Comparison of ENCODE assay signal across 10 cellular contexts in genomic region chrX:1493877-1494510, GRCh38. TPM values are rescaled to one million over a fixed set of nuclear protein-coding genes. Genes with fewer than 3 reads are reported as not detected.
DNase-seq lines count a peak whose midpoint lies in the region; ATAC-seq, FAIRE-seq and TF ChIP-seq lines count a peak whose summit lies in the region.
"Had no signal": no experiment of that assay in that cellular context is flagged by ENCODE, and none has a peak within 500 bp of the region (broad histone marks: within the 10 kb centered on the region; RNA-seq: fewer than 3 reads in every experiment).

No MANE protein-coding gene starts in this region.

- no peaks in the 10 kb centered on the region for H3K79me1 ChIP-seq in mesenchymal stem cell (replicated peaks; ENCODE audit: low read length, poor library complexity, severe bottlenecking)

- peaks cover 9 to 12% of the 10 kb centered on the region in 2 donors for H3K36me3 Mint-ChIP-seq in activated T-cell treated with anti-CD3 and anti-CD28 coated beads, Interleukin-2, amount 50 U/mL, for 72 hours (ENCODE audit: insufficient read depth in 2 of 2)

- H3K4ac ChIP-seq in mesenchymal stem cell (ENCODE audit: low read depth in 1 of 2, low read length in 2 of 2): no peak overlapping the region

- H3K27ac ChIP-seq in mesenchymal stem cell (ENCODE audit: low read length, poor library complexity, severe bottlenecking) (no peak overlapping the region), esophagus muscularis mucosa (replicated peaks in 1 of 4) (peak overlapping the region in 1 of 4 donors; percentile 16)
- H3K27ac ChIP-seq: dorsolateral prefrontal cortex had no signal

- no peak overlapping the region for H4K91ac ChIP-seq in mesenchymal stem cell (ENCODE audit: low read length)

- H3K27me3 Mint-ChIP-seq in activated T-cell treated with anti-CD3 and anti-CD28 coated beads, Interleukin-2, amount 50 U/mL, for 72 hours (ENCODE audit: low read depth): no peaks in the 10 kb centered on the region

- H3K23ac ChIP-seq in mesenchymal stem cell (ENCODE audit: low read length in 2 of 2): no peak overlapping the region

- H3K4me1 ChIP-seq in mesenchymal stem cell (ENCODE audit: control insufficient read depth, insufficient read depth, low read depth, low read length) (no peaks in the 10 kb centered on the region), esophagus muscularis mucosa (peaks cover 0 to 8% (median 3%) of the 10 kb centered on the region in 4 donors)

- peak; percentile 76 for TF ChIP-seq POLR2A in GM12892 (IDR thresholded peaks at IDR 0.05; ENCODE audit: low read depth, low read length)
- TF ChIP-seq POLR2A in esophagus muscularis mucosa (IDR thresholded peaks at IDR 0.05; ENCODE audit: low read depth): no peak

- intact Hi-C loops in esophagus muscularis mucosa (cut with DNase I): no loop called here

- TF ChIP-seq EP300 in esophagus muscularis mucosa (IDR thresholded peaks at IDR 0.05): no peak

- WGBS in mesenchymal stem cell: 41% methylated on average over 15 of the region's 15 CpGs
- 21% methylated on average over 6 of the region's 15 CpGs for WGBS in esophagus muscularis mucosa

- TF ChIP-seq CTCF in esophagus muscularis mucosa (IDR thresholded peaks at IDR 0.05): no peak

- no peak overlapping the region for H3K14ac ChIP-seq in mesenchymal stem cell (ENCODE audit: low read length in 2 of 2)

- no peak overlapping the region for H2AFZ ChIP-seq in mesenchymal stem cell (ENCODE audit: low read depth, low read length)

- DNase-seq in GM12892 (ENCODE audit: insufficient read length) (no peak), pons (ENCODE audit: low spot score) (peak; percentile 41), HTR-8/SVneo (ENCODE audit: insufficient read length, low spot score) (no peak), mesenchymal stem cell (no peak), esophagus muscularis mucosa (ENCODE audit: extremely low spot score) (no peak)
- no peak for DNase-seq in activated T-cell treated with anti-CD3 and anti-CD28 coated beads, Interleukin-2, amount 50 U/mL, for 72 hours

- no peak overlapping the region for H3K27ac Mint-ChIP-seq in activated T-cell treated with anti-CD3 and anti-CD28 coated beads, Interleukin-2, amount 50 U/mL, for 72 hours

- peaks cover 3 to 20% of the 10 kb centered on the region in 2 experiments for H3K27me3 ChIP-seq in mesenchymal stem cell (ENCODE audit: control insufficient read depth in 1 of 2, insufficient read depth in 1 of 2, low read length in 2 of 2)
- H3K27me3 ChIP-seq in esophagus muscularis mucosa: peaks cover 0 to 5% (median 0%) of the 10 kb centered on the region in 4 donors

- H3K9me3 Mint-ChIP-seq in activated T-cell treated with anti-CD3 and anti-CD28 coated beads, Interleukin-2, amount 50 U/mL, for 72 hours: peaks cover 4 to 7% of the 10 kb centered on the region in 2 donors

- FAIRE-seq in GM12892 (lab: Jason Lieb, UNC) (peak; percentile 98), HTR-8/SVneo (lab: Jason Lieb, UNC) (no peak)

- H2AK5ac ChIP-seq in mesenchymal stem cell (ENCODE audit: low read length, severe bottlenecking): no peak overlapping the region

- no peak overlapping the region for H3K18ac ChIP-seq in mesenchymal stem cell (ENCODE audit: low read depth in 1 of 2, low read length in 2 of 2)

- H3K36me3 ChIP-seq in mesenchymal stem cell (ENCODE audit: control insufficient read depth in 1 of 2, insufficient read depth in 2 of 2, low read depth in 1 of 2, low read length in 2 of 2) (no peaks in the 10 kb centered on the region), esophagus muscularis mucosa (no peaks in the 10 kb centered on the region)

- H3K4me3 Mint-ChIP-seq in activated T-cell treated with anti-CD3 and anti-CD28 coated beads, Interleukin-2, amount 50 U/mL, for 72 hours: no peak overlapping the region

- no peak overlapping the region for H2BK12ac ChIP-seq in mesenchymal stem cell (ENCODE audit: low read length in 2 of 2)

- H3K9me3 ChIP-seq in mesenchymal stem cell (ENCODE audit: control insufficient read depth, low read length) (no peaks in the 10 kb centered on the region), esophagus muscularis mucosa (peaks cover 0 to 7% (median 0%) of the 10 kb centered on the region in 4 donors)

- no peak overlapping the region for H3K4me2 ChIP-seq in mesenchymal stem cell (ENCODE audit: low read length, poor library complexity, severe bottlenecking)

- ATAC-seq in GM21381 (IDR thresholded peaks at IDR 0.05; ENCODE audit: unreplicated experiment) (peak; percentile 58), HG03521 (IDR thresholded peaks at IDR 0.05; ENCODE audit: unreplicated experiment) (peak; percentile 25)
- ATAC-seq in activated T-cell treated with anti-CD3 and anti-CD28 coated beads, Interleukin-2, amount 50 U/mL, for 72 hours (replicated peaks in 1 of 2): peak; percentile 41 to 45

- H2BK5ac ChIP-seq in mesenchymal stem cell (ENCODE audit: low read depth, low read length, poor library complexity, severe bottlenecking): no peak overlapping the region

- H2BK15ac ChIP-seq in mesenchymal stem cell (ENCODE audit: low read depth, poor library complexity, severe bottlenecking): no peak overlapping the region

- peaks cover 37% of the 10 kb centered on the region for H3K4me1 Mint-ChIP-seq in activated T-cell treated with anti-CD3 and anti-CD28 coated beads, Interleukin-2, amount 50 U/mL, for 72 hours (ENCODE audit: low read depth)

- H4K8ac ChIP-seq in mesenchymal stem cell (ENCODE audit: low read length): no peak overlapping the region

- no peak overlapping the region for H2BK120ac ChIP-seq in mesenchymal stem cell (ENCODE audit: low read depth, low read length)

- no peak overlapping the region for H3K4me3 ChIP-seq in mesenchymal stem cell (ENCODE audit: insufficient read depth in 1 of 2, low read depth in 1 of 2, low read length in 2 of 2)
- H3K4me3 ChIP-seq in esophagus muscularis mucosa: peak overlapping the region in 2 of 4 donors; percentile 10 to 12
- H3K4me3 ChIP-seq: dorsolateral prefrontal cortex, skin epidermis had no signal

- H3K9ac ChIP-seq in mesenchymal stem cell (ENCODE audit: low read length): no peak overlapping the region

RNA-seq across cellular contexts. Expression of gene ASMTL, which starts 41.3 kb away (rescaled TPM):
- 23.3 TPM for polyA plus RNA-seq in GM12892 (2012; ENCODE audit: missing spikeins)
- 100 to 1,000 TPM in 1 of 2 donors, 10 to 100 TPM in 1; 70.4 to 101 TPM for total RNA-seq in activated T-cell treated with anti-CD3 and anti-CD28 coated beads, Interleukin-2, amount 50 U/mL, for 72 hours
- 21.6 TPM for polyA plus RNA-seq in mesenchymal stem cell (2013, experiment 1 of 2)
- polyA plus RNA-seq in mesenchymal stem cell (2013, experiment 2 of 2): 21.5 TPM
- 10 to 100 TPM; 28.7 to 52.2 (median 32.8) TPM for total RNA-seq in esophagus muscularis mucosa

RNA-seq across cellular contexts. Expression of gene P2RY8, which starts 43.0 kb away (rescaled TPM):
- polyA plus RNA-seq in GM12892 (2012; ENCODE audit: missing spikeins): 31.4 TPM
- 10 to 100 TPM; 40.1 to 45.7 TPM for total RNA-seq in activated T-cell treated with anti-CD3 and anti-CD28 coated beads, Interleukin-2, amount 50 U/mL, for 72 hours
- not detected for polyA plus RNA-seq in mesenchymal stem cell (2013, experiment 1 of 2)
- not detected for polyA plus RNA-seq in mesenchymal stem cell (2013, experiment 2 of 2)
- total RNA-seq in esophagus muscularis mucosa: 1 to 10 TPM in 3 of 4 donors, under 1 TPM in 1; 0.63 to 3.1 (median 1.9) TPM

Comparison
In these comparisons a context has a peak if more than half of its experiments do, and no peak if none do; other contexts are left out.
1. RNA of gene P2RY8, which starts 43.0 kb away (total RNA-seq): 40.1 to 45.7 TPM in activated T-cell treated with anti-CD3 and anti-CD28 coated beads, Interleukin-2, amount 50 U/mL, for 72 hours; 0.63 to 3.1 TPM in esophagus muscularis mucosa; every median in the first group is over 4 times any median in the second.
2. Peak in every context shown above with its lines, with median percentiles within 50 percentile points of each other: ATAC-seq.